In the genomic region with DNA sequence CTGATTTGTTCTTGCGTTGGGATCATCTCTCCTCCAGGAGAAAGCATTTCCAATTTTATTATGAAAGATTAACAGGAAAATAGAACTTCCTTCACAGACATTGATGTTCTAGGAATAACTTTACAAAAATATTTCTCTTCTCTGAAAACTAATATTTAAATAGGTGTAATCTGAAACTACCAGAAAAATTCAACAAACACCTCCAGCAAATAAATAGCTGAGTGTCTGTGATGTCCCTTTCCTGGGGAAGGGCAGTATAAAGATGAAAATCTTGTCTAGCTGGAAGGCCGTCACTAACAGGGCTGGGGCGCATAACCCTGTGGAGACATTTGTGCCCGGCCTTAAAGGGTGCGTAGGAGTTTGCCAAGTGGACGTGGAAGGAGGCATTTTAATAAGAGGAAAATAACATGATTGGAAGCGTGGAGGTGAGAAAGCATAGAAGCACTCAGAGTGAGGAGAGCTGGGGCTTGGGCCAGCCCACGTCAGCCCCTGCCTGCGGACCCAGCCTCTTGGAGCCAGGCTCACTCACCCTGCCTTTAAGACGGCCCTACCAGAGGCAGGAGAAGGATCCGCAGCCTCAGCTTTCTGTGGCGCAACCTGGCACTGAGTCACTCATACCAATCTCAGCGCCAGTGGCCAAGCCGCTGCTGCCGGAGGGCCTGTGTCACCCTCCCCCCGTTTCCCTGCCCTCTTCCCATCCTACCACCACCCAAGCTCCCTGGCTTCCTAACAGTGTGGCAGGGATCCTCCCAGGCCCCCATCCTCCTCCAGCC, we compare ENCODE assay signal across 8 cellular contexts.
DNase-seq lines count a peak whose midpoint lies in the region; ATAC-seq and TF ChIP-seq lines count a peak whose summit lies in the region.

No MANE protein-coding gene starts in this region.

- H3K4me1 Mint-ChIP-seq in activated T-helper 1 cell treated with anti-CD3 and anti-CD28 coated beads, Interleukin-12 subunit alpha, Interleukin-12 subunit beta, Interleukin-2, Interleukin-4 antibody, amounts not matched to agents 30 ng/mL and 10 ng/mL and 1 ng/mL, durations not matched to agents 14 hours and 24 hours and 36 hours (ENCODE audit: low read depth) = peaks cover 85% of the 10 kb centered on the region

- no peak overlapping the region for H2AFZ ChIP-seq in KMS-11 (ENCODE audit: low read depth)

- H3K4me3 ChIP-seq in KMS-11 (IDR thresholded peaks at IDR 0.05; ENCODE audit: insufficient read depth, low read depth, low read length) = no peak overlapping the region
- no peak overlapping the region for H3K4me3 ChIP-seq in lower lobe of right lung
- no peak overlapping the region for H3K4me3 ChIP-seq in uterus

- peak overlapping the region; percentile 38; the same call in 1 of the 2 replicates for H3K9ac ChIP-seq in KMS-11

- H3K4me3 Mint-ChIP-seq in activated T-helper 1 cell treated with anti-CD3 and anti-CD28 coated beads, Interleukin-12 subunit alpha, Interleukin-12 subunit beta, Interleukin-2, Interleukin-4 antibody, amounts not matched to agents 30 ng/mL and 10 ng/mL and 1 ng/mL, durations not matched to agents 14 hours and 24 hours and 36 hours = peak overlapping the region; percentile 82

- intact Hi-C loops in activated T-helper 1 cell treated with anti-CD3 and anti-CD28 coated beads, Interleukin-12 subunit alpha, Interleukin-12 subunit beta, Interleukin-2, Interleukin-4 antibody, amounts not matched to agents 30 ng/mL and 10 ng/mL and 1 ng/mL, durations not matched to agents 14 hours and 24 hours and 36 hours (cut with micrococcal nuclease) = loop anchor here (1.0 to 5.0 kb wide), 11 partner anchors 46 to 686 kb away; partner anchors contain the start of genes LATS1 and ZC3H12D
- intact Hi-C loops in lower lobe of right lung (cut with DNase I) = no loop called here
- intact Hi-C loops in uterus (cut with DNase I; ENCODE audit: low total_unique reads) = no loop called here

- no peaks in the 10 kb centered on the region for H3K9me3 ChIP-seq in lower lobe of right lung
- no peaks in the 10 kb centered on the region for H3K9me3 ChIP-seq in uterus

- H3K79me2 ChIP-seq in KMS-11 (ENCODE audit: insufficient read depth, low read depth) = no peaks in the 10 kb centered on the region

- H4K20me1 ChIP-seq in KMS-11 (ENCODE audit: insufficient read depth) = no peaks in the 10 kb centered on the region

- TF ChIP-seq POLR2A in uterus (IDR thresholded peaks at IDR 0.05) = no peak

- H3K4me2 ChIP-seq in KMS-11 = peak overlapping the region; percentile 76; the same call in 1 of the 2 replicates

- H3K27me3 Mint-ChIP-seq in activated T-helper 1 cell treated with anti-CD3 and anti-CD28 coated beads, Interleukin-12 subunit alpha, Interleukin-12 subunit beta, Interleukin-2, Interleukin-4 antibody, amounts not matched to agents 30 ng/mL and 10 ng/mL and 1 ng/mL, durations not matched to agents 14 hours and 24 hours and 36 hours (ENCODE audit: insufficient read depth) = no peaks in the 10 kb centered on the region

- peak; percentile 15 for DNase-seq in activated T-helper 1 cell treated with anti-CD3 and anti-CD28 coated beads, Interleukin-12 subunit alpha, Interleukin-12 subunit beta, Interleukin-2, Interleukin-4 antibody, amounts not matched to agents 30 ng/mL and 10 ng/mL and 1 ng/mL, durations not matched to agents 14 hours and 24 hours and 36 hours (ENCODE audit: low spot score)
- DNase-seq in lower lobe of right lung (no peak), uterus (peak; percentile 64 to 67), DMS53 (lab: John Stamatoyannopoulos, UW) (no peak), KG1 (lab: John Stamatoyannopoulos, UW) (no peak), UCSD-AML1 (lab: John Stamatoyannopoulos, UW; ENCODE audit: unreplicated experiment) (no peak)

- no peaks in the 10 kb centered on the region for H3K9me3 Mint-ChIP-seq in activated T-helper 1 cell treated with anti-CD3 and anti-CD28 coated beads, Interleukin-12 subunit alpha, Interleukin-12 subunit beta, Interleukin-2, Interleukin-4 antibody, amounts not matched to agents 30 ng/mL and 10 ng/mL and 1 ng/mL, durations not matched to agents 14 hours and 24 hours and 36 hours

- H3K36me3 Mint-ChIP-seq in activated T-helper 1 cell treated with anti-CD3 and anti-CD28 coated beads, Interleukin-12 subunit alpha, Interleukin-12 subunit beta, Interleukin-2, Interleukin-4 antibody, amounts not matched to agents 30 ng/mL and 10 ng/mL and 1 ng/mL, durations not matched to agents 14 hours and 24 hours and 36 hours (ENCODE audit: low read depth) = peaks cover 13% of the 10 kb centered on the region

- peak overlapping the region; percentile 89 for H3K27ac Mint-ChIP-seq in activated T-helper 1 cell treated with anti-CD3 and anti-CD28 coated beads, Interleukin-12 subunit alpha, Interleukin-12 subunit beta, Interleukin-2, Interleukin-4 antibody, amounts not matched to agents 30 ng/mL and 10 ng/mL and 1 ng/mL, durations not matched to agents 14 hours and 24 hours and 36 hours

- no peaks in the 10 kb centered on the region for H3K36me3 ChIP-seq in KMS-11 (ENCODE audit: insufficient read depth)
- no peaks in the 10 kb centered on the region for H3K36me3 ChIP-seq in lower lobe of right lung
- H3K36me3 ChIP-seq in uterus = no peaks in the 10 kb centered on the region

- no peaks in the 10 kb centered on the region for H3K27me3 ChIP-seq in KMS-11 (ENCODE audit: insufficient read depth, low read depth)
- no peaks in the 10 kb centered on the region for H3K27me3 ChIP-seq in lower lobe of right lung (ENCODE audit: low read depth)
- no peaks in the 10 kb centered on the region for H3K27me3 ChIP-seq in uterus

- peak overlapping the region; percentile 81 for H3K27ac ChIP-seq in KMS-11
- H3K27ac ChIP-seq in lower lobe of right lung = no peak overlapping the region
- H3K27ac ChIP-seq in uterus = peak overlapping the region; percentile 71 to 86

- H3K4me1 ChIP-seq in KMS-11 (ENCODE audit: low read depth, poor library complexity, severe bottlenecking) = peaks cover 52% of the 10 kb centered on the region
- H3K4me1 ChIP-seq in lower lobe of right lung = no peaks in the 10 kb centered on the region
- H3K4me1 ChIP-seq in uterus = peaks cover 0 to 10% of the 10 kb centered on the region in 2 donors

- TF ChIP-seq CTCF in KMS-11 (conservative IDR thresholded peaks at IDR 0.05; ENCODE audit: low read depth, low read length) = no peak
- TF ChIP-seq CTCF in lower lobe of right lung (IDR thresholded peaks at IDR 0.05) = no peak
- TF ChIP-seq CTCF in uterus (IDR thresholded peaks at IDR 0.05) = no peak

- ATAC-seq in GM19035 (IDR thresholded peaks at IDR 0.05; ENCODE audit: unreplicated experiment) (peak; percentile 20), lower lobe of right lung (peak; percentile 19 to 29)

Comparison
In these comparisons a context has a peak if more than half of its experiments do, and no peak if none do; other contexts are left out.
1. DNase-seq: peak in activated T-helper 1 cell treated with anti-CD3 and anti-CD28 coated beads, Interleukin-12 subunit alpha, Interleukin-12 subunit beta, Interleukin-2, Interleukin-4 antibody, amounts not matched to agents 30 ng/mL and 10 ng/mL and 1 ng/mL, durations not matched to agents 14 hours and 24 hours and 36 hours (single experiment) and uterus (2 of 2); none in lower lobe of right lung (single experiment), DMS53 (single experiment), KG1 (single experiment) and UCSD-AML1 (single experiment).